28 cellular contexts compared by ENCODE assay signal in genomic region chr2:82834893-82835292, GRCh38.
"Had no signal": no experiment of that assay in that cellular context is flagged by ENCODE, and none has a peak within 500 bp of the region (broad histone marks: within the 10 kb centered on the region; RNA-seq: fewer than 3 reads in every experiment).

No MANE protein-coding gene starts in this region.

- H3K4me3 ChIP-seq: colonic mucosa, coronary artery, dorsolateral prefrontal cortex, esophagus muscularis mucosa, esophagus squamous epithelium, gastrocnemius medialis, gastroesophageal sphincter, heart left ventricle, heart right ventricle had no signal

- DNase-seq: colonic mucosa; cortex of kidney; dermis blood vessel endothelial cell; dorsolateral prefrontal cortex; effector CD4-positive, alpha-beta T cell; effector CD8-positive, alpha-beta T cell; effector memory CD4-positive, alpha-beta T cell; effector memory CD8-positive, alpha-beta T cell; endodermal cell; erythroblast; esophagus squamous epithelium; foreskin fibroblast; foreskin keratinocyte; foreskin melanocyte; gastrocnemius medialis; glutamatergic neuron; head of caudate nucleus; heart left ventricle; heart right ventricle had no signal

- FAIRE-seq: colon, endometrium, endothelial cell of umbilical vein, frontal cortex had no signal

- H3K36me3 ChIP-seq: colonic mucosa, esophagus muscularis mucosa, esophagus squamous epithelium, gastrocnemius medialis, gastroesophageal sphincter, heart left ventricle, heart right ventricle had no signal

- H3K27me3 ChIP-seq: colonic mucosa, dorsolateral prefrontal cortex, esophagus muscularis mucosa, esophagus squamous epithelium, foreskin keratinocyte, gastrocnemius medialis, gastroesophageal sphincter, heart left ventricle, heart right ventricle had no signal

- H3K4me1 ChIP-seq: colonic mucosa, esophagus squamous epithelium, foreskin keratinocyte, gastrocnemius medialis, gastroesophageal sphincter, heart left ventricle, heart right ventricle had no signal

- H3K9me3 ChIP-seq: colonic mucosa, esophagus muscularis mucosa, esophagus squamous epithelium, gastrocnemius medialis, gastroesophageal sphincter, heart left ventricle had no signal

- ATAC-seq: effector memory CD8-positive, alpha-beta T cell; esophagus mucosa; foreskin keratinocyte; gastrocnemius medialis; gastroesophageal sphincter; heart left ventricle; heart right ventricle had no signal

- H3K27ac ChIP-seq: colonic mucosa, coronary artery, dorsolateral prefrontal cortex, epithelial cell of prostate, esophagus muscularis mucosa, esophagus squamous epithelium, foreskin keratinocyte, gastrocnemius medialis, gastroesophageal sphincter, heart left ventricle, heart right ventricle had no signal
